Comparison of ENCODE assay signal across 8 cellular contexts in the genomic region with DNA sequence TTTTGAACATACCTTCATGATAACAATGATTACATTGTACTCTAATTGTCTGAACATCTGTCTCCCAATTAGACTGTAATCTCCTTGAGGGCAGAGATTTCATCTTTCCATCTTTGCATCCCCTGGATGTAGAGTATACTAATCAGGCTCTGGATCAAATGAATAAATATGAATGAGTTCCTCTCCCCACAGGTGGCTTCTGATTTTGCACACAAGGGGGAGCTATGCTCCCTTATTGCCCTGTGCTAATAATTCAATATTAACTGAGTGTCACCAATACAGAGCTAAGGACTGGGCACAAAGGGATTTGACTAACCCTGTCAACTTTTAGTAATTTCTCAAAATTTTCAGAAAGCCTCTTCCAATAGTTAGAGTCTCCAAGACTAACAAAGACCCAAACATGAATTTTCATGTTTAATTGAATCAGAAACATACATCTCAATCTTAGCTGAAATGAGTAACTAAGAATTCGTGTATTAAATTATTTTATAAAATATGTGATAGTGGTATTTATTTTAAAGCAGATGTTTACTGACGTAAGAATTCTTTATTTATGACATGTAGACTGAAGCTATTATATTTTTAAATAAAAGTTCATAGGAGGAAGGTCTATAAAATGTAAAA. TPM values are rescaled to one million over a fixed set of nuclear protein-coding genes. Genes with fewer than 3 reads are reported as not detected.
A peak's percentile ranks its signal among the peaks of the same experiment; 100 is the strongest.
DNase-seq lines count a peak whose midpoint lies in the region; ATAC-seq and TF ChIP-seq lines count a peak whose summit lies in the region.

No MANE protein-coding gene starts in this region.

- no peak overlapping the region for H2BK120ac ChIP-seq in mesendoderm (ENCODE audit: low read depth, low read length)

- no peak overlapping the region for H4K5ac ChIP-seq in mesendoderm (ENCODE audit: low read length)

- no peak overlapping the region for H3K4me2 ChIP-seq in mesendoderm (ENCODE audit: low read length)

- no peak overlapping the region for H3K27ac ChIP-seq in right lobe of liver
- H3K27ac ChIP-seq in mesendoderm (ENCODE audit: low read depth, low read length): no peak overlapping the region

- no peak overlapping the region for H3K56ac ChIP-seq in mesendoderm (ENCODE audit: low read length)

- no peak for TF ChIP-seq POLR2A in NB4 (IDR thresholded peaks at IDR 0.05; ENCODE audit: extremely low read depth, insufficient read length)
- no peak for TF ChIP-seq POLR2A in right lobe of liver (IDR thresholded peaks at IDR 0.05)

- peak; percentile 29 for ATAC-seq in activated naive CD8-positive, alpha-beta T cell treated with anti-CD3 and anti-CD28 coated beads, Interleukin-2, amount 10 ng/mL, durations not matched to agents 7 days and 5 days (ENCODE audit: low read depth)
- ATAC-seq in right lobe of liver: peak; percentile 78 to 80 (median 79)

- H3K36me3 ChIP-seq in right lobe of liver (no peaks in the 10 kb centered on the region), mesendoderm (ENCODE audit: control insufficient read depth, insufficient read depth, low read length) (no peaks in the 10 kb centered on the region)

- H3K4me1 ChIP-seq in right lobe of liver (peaks cover 0 to 4% (median 0%) of the 10 kb centered on the region in 4 donors), mesendoderm (ENCODE audit: control insufficient read depth, low read depth, low read length) (no peaks in the 10 kb centered on the region)

- POLR2A ChIA-PET in activated naive CD8-positive, alpha-beta T cell treated with anti-CD3 and anti-CD28 coated beads, Interleukin-2, amount 10 ng/mL, durations not matched to agents 7 days and 5 days (lab: Charles Lee): no interaction called here

- peak; percentile 59 for TF ChIP-seq CTCF in NB4 (IDR thresholded peaks at IDR 0.05; ENCODE audit: low read depth, low read length)
- TF ChIP-seq CTCF in right lobe of liver (IDR thresholded peaks at IDR 0.05): peak; percentile 63 to 84 (median 80)

- no peak overlapping the region for H3K23ac ChIP-seq in mesendoderm (ENCODE audit: low read length)

- H3K9ac ChIP-seq in mesendoderm (ENCODE audit: low read length): no peak overlapping the region

- no peaks in the 10 kb centered on the region for H3K36me3 Mint-ChIP-seq in activated naive CD8-positive, alpha-beta T cell treated with anti-CD3 and anti-CD28 coated beads, Interleukin-2, amount 10 ng/mL, durations not matched to agents 7 days and 5 days
- H3K36me3 Mint-ChIP-seq in activated naive CD8-positive, alpha-beta T cell treated with anti-CD3 and anti-CD28 coated beads for 36 hours: no peaks in the 10 kb centered on the region

- WGBS in right lobe of liver (ENCODE audit: insufficient coverage, low coverage, low lambda C conversion rate, missing lambda C conversion rate): 43% methylated on average over 2 of the region's 2 CpGs
- 100% methylated on average over 2 of the region's 2 CpGs for WGBS in mesendoderm (ENCODE audit: extremely low coverage, insufficient coverage, low lambda C conversion rate)

- H3K9me3 Mint-ChIP-seq in activated naive CD8-positive, alpha-beta T cell treated with anti-CD3 and anti-CD28 coated beads, Interleukin-2, amount 10 ng/mL, durations not matched to agents 7 days and 5 days: no peaks in the 10 kb centered on the region
- H3K9me3 Mint-ChIP-seq in activated naive CD8-positive, alpha-beta T cell treated with anti-CD3 and anti-CD28 coated beads for 36 hours: no peaks in the 10 kb centered on the region

- peaks cover 2% of the 10 kb centered on the region for H3K4me1 Mint-ChIP-seq in activated naive CD8-positive, alpha-beta T cell treated with anti-CD3 and anti-CD28 coated beads, Interleukin-2, amount 10 ng/mL, durations not matched to agents 7 days and 5 days
- no peaks in the 10 kb centered on the region for H3K4me1 Mint-ChIP-seq in activated naive CD8-positive, alpha-beta T cell treated with anti-CD3 and anti-CD28 coated beads for 36 hours

- no peak overlapping the region for H2BK15ac ChIP-seq in mesendoderm (replicated peaks; ENCODE audit: low read depth)

- H3K79me1 ChIP-seq in mesendoderm (ENCODE audit: low read length): no peaks in the 10 kb centered on the region

- no peak overlapping the region for H3K27ac Mint-ChIP-seq in activated naive CD8-positive, alpha-beta T cell treated with anti-CD3 and anti-CD28 coated beads, Interleukin-2, amount 10 ng/mL, durations not matched to agents 7 days and 5 days
- no peak overlapping the region for H3K27ac Mint-ChIP-seq in activated naive CD8-positive, alpha-beta T cell treated with anti-CD3 and anti-CD28 coated beads for 36 hours

- no peaks in the 10 kb centered on the region for H3K79me2 ChIP-seq in mesendoderm (ENCODE audit: control insufficient read depth, insufficient read depth, low read length)

- H2BK5ac ChIP-seq in mesendoderm (ENCODE audit: low read length): no peak overlapping the region

- H3K18ac ChIP-seq in mesendoderm (ENCODE audit: low read length): no peak overlapping the region

- H3K27me3 ChIP-seq in right lobe of liver (peaks cover 0 to 10% of the 10 kb centered on the region in 2 donors), mesendoderm (ENCODE audit: insufficient read depth, low read length, poor library complexity) (peaks cover 43% of the 10 kb centered on the region)

- no peak overlapping the region for H3K4ac ChIP-seq in mesendoderm (ENCODE audit: low read depth, low read length)

- H3K27me3 Mint-ChIP-seq in activated naive CD8-positive, alpha-beta T cell treated with anti-CD3 and anti-CD28 coated beads, Interleukin-2, amount 10 ng/mL, durations not matched to agents 7 days and 5 days: peaks cover 59% of the 10 kb centered on the region
- H3K27me3 Mint-ChIP-seq in activated naive CD8-positive, alpha-beta T cell treated with anti-CD3 and anti-CD28 coated beads for 36 hours: peaks cover 67% of the 10 kb centered on the region

- H3K4me3 ChIP-seq in NB4 (ENCODE audit: low read depth, low read length) (no peak overlapping the region), right lobe of liver (no peak overlapping the region), mesendoderm (ENCODE audit: low read length) (no peak overlapping the region)

- intact Hi-C loops in right lobe of liver (cut with DNase I): no loop called here

- DNase-seq in activated naive CD8-positive, alpha-beta T cell treated with anti-CD3 and anti-CD28 coated beads, Interleukin-2, amount 10 ng/mL, durations not matched to agents 7 days and 5 days: no peak
- DNase-seq in activated naive CD8-positive, alpha-beta T cell treated with anti-CD3 and anti-CD28 coated beads for 36 hours: no peak
- peak; percentile 42 for DNase-seq in NB4 (ENCODE audit: low read depth)
- DNase-seq in activated naive CD4-positive, alpha-beta T cell treated with anti-CD3 and anti-CD28 coated beads, Interleukin-2, amount 50 U/mL, for 16 hours: peak; percentile 50
- DNase-seq in right lobe of liver: no peak
- no peak for DNase-seq in mesendoderm
- no peak for DNase-seq in NCI-H2196 (lab: John Stamatoyannopoulos, UW; ENCODE audit: unreplicated experiment)
- DNase-seq in SIG-M5 (lab: John Stamatoyannopoulos, UW): no peak

- no peak overlapping the region for H4K8ac ChIP-seq in mesendoderm (ENCODE audit: low read depth, low read length)

- no peaks in the 10 kb centered on the region for H3K9me3 ChIP-seq in right lobe of liver

- H2AK5ac ChIP-seq in mesendoderm (ENCODE audit: low read length): no peak overlapping the region

- no peak overlapping the region for H3K4me3 Mint-ChIP-seq in activated naive CD8-positive, alpha-beta T cell treated with anti-CD3 and anti-CD28 coated beads, Interleukin-2, amount 10 ng/mL, durations not matched to agents 7 days and 5 days
- no peak overlapping the region for H3K4me3 Mint-ChIP-seq in activated naive CD8-positive, alpha-beta T cell treated with anti-CD3 and anti-CD28 coated beads for 36 hours

RNA-seq across cellular contexts. Expression of gene DUOXA1, which starts 3.0 kb away (rescaled TPM):
- total RNA-seq in activated naive CD8-positive, alpha-beta T cell treated with anti-CD3 and anti-CD28 coated beads, Interleukin-2, amount 10 ng/mL, durations not matched to agents 7 days and 5 days: under 1 TPM in 1 of 2 experiments, not detected in 1; 0.68 TPM
- total RNA-seq in activated naive CD8-positive, alpha-beta T cell treated with anti-CD3 and anti-CD28 coated beads for 36 hours: not detected
- total RNA-seq in right lobe of liver: not detected
- 0.14 TPM for polyA plus RNA-seq in mesendoderm (2013, experiment 1 of 2)
- polyA plus RNA-seq in mesendoderm (2013, experiment 2 of 2): 0.04 TPM

RNA-seq across cellular contexts. Expression of gene DUOX1, which starts 3.1 kb away (rescaled TPM):
- not detected for total RNA-seq in activated naive CD8-positive, alpha-beta T cell treated with anti-CD3 and anti-CD28 coated beads, Interleukin-2, amount 10 ng/mL, durations not matched to agents 7 days and 5 days
- total RNA-seq in activated naive CD8-positive, alpha-beta T cell treated with anti-CD3 and anti-CD28 coated beads for 36 hours: under 1 TPM; 0.14 to 0.22 TPM
- total RNA-seq in right lobe of liver: 1 to 10 TPM in 1 of 6 experiments, under 1 TPM in 2, not detected in 3; 0.06 to 1.4 (median 0.19) TPM
- polyA plus RNA-seq in mesendoderm (2013, experiment 1 of 2): 0.18 TPM
- polyA plus RNA-seq in mesendoderm (2013, experiment 2 of 2): 0.08 TPM

RNA-seq across cellular contexts. Expression of gene DUOXA2, which starts 12.5 kb away (rescaled TPM):
- not detected for total RNA-seq in activated naive CD8-positive, alpha-beta T cell treated with anti-CD3 and anti-CD28 coated beads, Interleukin-2, amount 10 ng/mL, durations not matched to agents 7 days and 5 days
- total RNA-seq in activated naive CD8-positive, alpha-beta T cell treated with anti-CD3 and anti-CD28 coated beads for 36 hours: not detected
- 1 to 10 TPM in 1 of 6 experiments, not detected in 5; 1.4 TPM for total RNA-seq in right lobe of liver
- not detected for polyA plus RNA-seq in mesendoderm (2013, experiment 1 of 2)
- polyA plus RNA-seq in mesendoderm (2013, experiment 2 of 2): not detected

RNA-seq across cellular contexts. Expression of gene DUOX2, which starts 12.7 kb away (rescaled TPM):
- total RNA-seq in activated naive CD8-positive, alpha-beta T cell treated with anti-CD3 and anti-CD28 coated beads, Interleukin-2, amount 10 ng/mL, durations not matched to agents 7 days and 5 days: not detected
- total RNA-seq in activated naive CD8-positive, alpha-beta T cell treated with anti-CD3 and anti-CD28 coated beads for 36 hours: not detected
- total RNA-seq in right lobe of liver: under 1 TPM in 5 of 6 experiments, not detected in 1; 0.02 to 0.93 (median 0.25) TPM
- polyA plus RNA-seq in mesendoderm (2013, experiment 1 of 2): 0.01 TPM
- under 0.01 TPM for polyA plus RNA-seq in mesendoderm (2013, experiment 2 of 2)

Comparison
In these comparisons a context has a peak if more than half of its experiments do, and no peak if none do; other contexts are left out.
1. DNase-seq: peak in NB4 (single experiment) and activated naive CD4-positive, alpha-beta T cell treated with anti-CD3 and anti-CD28 coated beads, Interleukin-2, amount 50 U/mL, for 16 hours (single experiment); none in activated naive CD8-positive, alpha-beta T cell treated with anti-CD3 and anti-CD28 coated beads, Interleukin-2, amount 10 ng/mL, durations not matched to agents 7 days and 5 days (single experiment), activated naive CD8-positive, alpha-beta T cell treated with anti-CD3 and anti-CD28 coated beads for 36 hours (single experiment), right lobe of liver (0 of 3), mesendoderm (single experiment), NCI-H2196 (single experiment) and SIG-M5 (single experiment).